Comparison of ENCODE assay signal across 9 cellular contexts in genomic region chr2:67476808-67477790, GRCh38.
DNase-seq lines count a peak whose midpoint lies in the region; ATAC-seq and TF ChIP-seq lines count a peak whose summit lies in the region.
"Had no signal": no experiment of that assay in that cellular context is flagged by ENCODE, and none has a peak within 500 bp of the region (broad histone marks: within the 10 kb centered on the region; RNA-seq: fewer than 3 reads in every experiment).

No MANE protein-coding gene starts in this region.

- no peak overlapping the region for H3K4me3 ChIP-seq in dorsolateral prefrontal cortex
- H3K4me3 ChIP-seq in muscle layer of colon (ENCODE audit: low read depth in 1 of 2, low read length in 2 of 2): no peak overlapping the region

- H3K27me3 ChIP-seq in dorsolateral prefrontal cortex (peaks cover 0 to 7% (median 0%) of the 10 kb centered on the region in 45 donors), muscle layer of colon (ENCODE audit: control insufficient read depth in 1 of 2, insufficient read depth in 2 of 2, low read length in 2 of 2) (no peaks in the 10 kb centered on the region)

- CTCF ChIA-PET in T-cell (lab: Charles Lee): no interaction called here

- DNase-seq in A172 (ENCODE audit: low spot score) (peak; percentile 54), GM13977 (ENCODE audit: low spot score) (peak; percentile 6), NCI-H748 (lab: John Stamatoyannopoulos, UW; ENCODE audit: unreplicated experiment) (peak; percentile 62), dorsolateral prefrontal cortex (no peak), T-cell (no peak)
- DNase-seq in activated CD4-positive, alpha-beta T cell treated with anti-CD3 and anti-CD28 coated beads, Interleukin-2, amount 50 U/mL, for 1 hour: no peak
- DNase-seq in stimulated activated naive CD8-positive, alpha-beta T cell treated with anti-CD3 and anti-CD28 coated beads, Interleukin-15, amount 100 ng/mL, for 72 hours: no peak
- DNase-seq: activated naive CD8-positive, alpha-beta T cell treated with anti-CD3 and anti-CD28 coated beads, Interleukin-2, amount 10 ng/mL, durations not matched to agents 7 days and 5 days had no signal

- H3K9ac ChIP-seq in muscle layer of colon (ENCODE audit: low read length): no peak overlapping the region

- no peaks in the 10 kb centered on the region for H3K36me3 Mint-ChIP-seq in T-cell
- H3K36me3 Mint-ChIP-seq: activated naive CD8-positive, alpha-beta T cell treated with anti-CD3 and anti-CD28 coated beads, Interleukin-2, amount 10 ng/mL, durations not matched to agents 7 days and 5 days had no signal

- ATAC-seq in T-cell (replicated peaks in 1 of 4): no peak
- ATAC-seq in stimulated activated naive CD8-positive, alpha-beta T cell treated with anti-CD3 and anti-CD28 coated beads, Interleukin-15, amount 100 ng/mL, for 72 hours: no peak

- H3K4me1 ChIP-seq in muscle layer of colon (ENCODE audit: insufficient read depth, low read length): peaks cover 19% of the 10 kb centered on the region

- peaks cover 0 to 3% (median 0%) of the 10 kb centered on the region in 3 donors for H3K9me3 Mint-ChIP-seq in T-cell
- H3K9me3 Mint-ChIP-seq in stimulated activated naive CD8-positive, alpha-beta T cell treated with anti-CD3 and anti-CD28 coated beads, Interleukin-15, amount 100 ng/mL, for 72 hours: no peaks in the 10 kb centered on the region
- H3K9me3 Mint-ChIP-seq: activated naive CD8-positive, alpha-beta T cell treated with anti-CD3 and anti-CD28 coated beads, Interleukin-2, amount 10 ng/mL, durations not matched to agents 7 days and 5 days had no signal

- in situ Hi-C loops in GM13977 (cut with MboI; ENCODE audit: low pct_unique_long_range_greater_than_20kb, low sequenced_read_pairs, unreplicated experiment): no loop called here

- POLR2A ChIA-PET in T-cell (lab: Charles Lee): no interaction called here

- H3K36me3 ChIP-seq in muscle layer of colon (ENCODE audit: insufficient read depth, low read length): no peaks in the 10 kb centered on the region

- no peaks in the 10 kb centered on the region for H3K4me1 Mint-ChIP-seq in T-cell
- no peaks in the 10 kb centered on the region for H3K4me1 Mint-ChIP-seq in stimulated activated naive CD8-positive, alpha-beta T cell treated with anti-CD3 and anti-CD28 coated beads, Interleukin-15, amount 100 ng/mL, for 72 hours
- H3K4me1 Mint-ChIP-seq: activated naive CD8-positive, alpha-beta T cell treated with anti-CD3 and anti-CD28 coated beads, Interleukin-2, amount 10 ng/mL, durations not matched to agents 7 days and 5 days had no signal

- H3K27me3 Mint-ChIP-seq in T-cell: peaks cover 6 to 9% of the 10 kb centered on the region in 2 donors
- H3K27me3 Mint-ChIP-seq in stimulated activated naive CD8-positive, alpha-beta T cell treated with anti-CD3 and anti-CD28 coated beads, Interleukin-15, amount 100 ng/mL, for 72 hours: no peaks in the 10 kb centered on the region
- H3K27me3 Mint-ChIP-seq: activated naive CD8-positive, alpha-beta T cell treated with anti-CD3 and anti-CD28 coated beads, Interleukin-2, amount 10 ng/mL, durations not matched to agents 7 days and 5 days had no signal

- no peaks in the 10 kb centered on the region for H3K9me3 ChIP-seq in muscle layer of colon (ENCODE audit: low read length)

- H3K4me3 Mint-ChIP-seq in T-cell: no peak overlapping the region
- no peak overlapping the region for H3K4me3 Mint-ChIP-seq in stimulated activated naive CD8-positive, alpha-beta T cell treated with anti-CD3 and anti-CD28 coated beads, Interleukin-15, amount 100 ng/mL, for 72 hours
- H3K4me3 Mint-ChIP-seq: activated naive CD8-positive, alpha-beta T cell treated with anti-CD3 and anti-CD28 coated beads, Interleukin-2, amount 10 ng/mL, durations not matched to agents 7 days and 5 days had no signal

- H3K27ac ChIP-seq in dorsolateral prefrontal cortex: no peak overlapping the region
- H3K27ac ChIP-seq in muscle layer of colon (ENCODE audit: low read depth, low read length): peak overlapping the region; percentile 56

- intact Hi-C loops in dorsolateral prefrontal cortex (cut with DNase I): no loop called here

- no peak overlapping the region for H3K27ac Mint-ChIP-seq in T-cell
- no peak overlapping the region for H3K27ac Mint-ChIP-seq in stimulated activated naive CD8-positive, alpha-beta T cell treated with anti-CD3 and anti-CD28 coated beads, Interleukin-15, amount 100 ng/mL, for 72 hours
- H3K27ac Mint-ChIP-seq: activated naive CD8-positive, alpha-beta T cell treated with anti-CD3 and anti-CD28 coated beads, Interleukin-2, amount 10 ng/mL, durations not matched to agents 7 days and 5 days had no signal

- TF ChIP-seq CTCF in GM13977 (IDR thresholded peaks at IDR 0.05; ENCODE audit: extremely low read depth, insufficient read depth, missing control alignments) (peak; percentile 37), dorsolateral prefrontal cortex (IDR thresholded peaks at IDR 0.05 in 54 of 56, conservative IDR thresholded peaks at IDR 0.05 in 2 of 56; ENCODE audit: low read depth in 1 of 56, partially characterized antibody in 56 of 56) (peak in 49 of 56 donors; percentile 10 to 64 (median 41))

Comparison
In these comparisons a context has a peak if more than half of its experiments do, and no peak if none do; other contexts are left out.
1. DNase-seq: peak in A172 (single experiment), GM13977 (single experiment) and NCI-H748 (single experiment); none in dorsolateral prefrontal cortex (0 of 10), activated CD4-positive, alpha-beta T cell treated with anti-CD3 and anti-CD28 coated beads, Interleukin-2, amount 50 U/mL, for 1 hour (single experiment), T-cell (0 of 34) and stimulated activated naive CD8-positive, alpha-beta T cell treated with anti-CD3 and anti-CD28 coated beads, Interleukin-15, amount 100 ng/mL, for 72 hours (0 of 2).